ENCODE assay signal across 22 cellular contexts in genomic region chr2:63821396-63821795, GRCh38. TPM values are rescaled to one million over a fixed set of nuclear protein-coding genes. Genes with fewer than 3 reads are reported as not detected.
A peak's percentile ranks its signal among the peaks of the same experiment; 100 is the strongest.
DNase-seq lines count a peak whose midpoint lies in the region; ATAC-seq, FAIRE-seq and TF ChIP-seq lines count a peak whose summit lies in the region.
"Had no signal": no experiment of that assay in that cellular context is flagged by ENCODE, and none has a peak within 500 bp of the region (broad histone marks: within the 10 kb centered on the region; RNA-seq: fewer than 3 reads in every experiment).

No MANE protein-coding gene starts in this region.

- H3K36me3 ChIP-seq in keratinocyte (ENCODE audit: control insufficient read depth in 2 of 2, extremely low read depth in 1 of 2, insufficient read depth in 2 of 2, low read length in 2 of 2) (no peaks in the 10 kb centered on the region), smooth muscle cell (ENCODE audit: low read depth) (no peaks in the 10 kb centered on the region), mucosa of descending colon (ENCODE audit: low read depth) (no peaks in the 10 kb centered on the region)
- H3K36me3 ChIP-seq: BLaER1, SJCRH30 had no signal

- peaks cover 16% of the 10 kb centered on the region for H3F3A ChIP-seq in smooth muscle cell (ENCODE audit: low read depth)

- DNase-seq in D721Med (ENCODE audit: insufficient read length, low spot score) (no peak), T-helper 17 cell (no peak), keratinocyte (ENCODE audit: low read depth, low spot score) (no peak), smooth muscle cell (lab: John Stamatoyannopoulos, UW; ENCODE audit: unreplicated experiment) (no peak), mucosa of descending colon (no peak)
- DNase-seq in activated naive CD4-positive, alpha-beta T cell treated with anti-CD3 and anti-CD28 coated beads for 36 hours, result no peak
- DNase-seq: CD8-positive, alpha-beta T cell; DND-41; GF-D8; H9; Kasumi-1; NCI-H1105; NCI-H1694 treated with DMSO at 0.1 percent for 48 hours; NCI-H345; NCI-H526 treated with DMSO at 0.1 percent for 48 hours; NK-92 treated with Interleukin-12 subunit alpha and Interleukin-12 subunit beta, amount 100 ng/mL, for 24 hours; PC-3; SJCRH30 had no signal

- H2AFZ ChIP-seq in keratinocyte (ENCODE audit: control insufficient read depth, low read length), result no peak overlapping the region
- peak overlapping the region; percentile 13 for H2AFZ ChIP-seq in smooth muscle cell (ENCODE audit: low read depth)

- no peaks in the 10 kb centered on the region for H3K36me3 Mint-ChIP-seq in T-helper 17 cell (ENCODE audit: low read depth)
- H3K36me3 Mint-ChIP-seq in activated naive CD4-positive, alpha-beta T cell treated with anti-CD3 and anti-CD28 coated beads for 36 hours (ENCODE audit: low read depth), result no peaks in the 10 kb centered on the region
- H3K36me3 Mint-ChIP-seq: CD8-positive, alpha-beta T cell had no signal

- CTCF ChIA-PET in activated naive CD4-positive, alpha-beta T cell treated with anti-CD3 and anti-CD28 coated beads for 36 hours (lab: Charles Lee), result no interaction called here

- peak overlapping the region; percentile 1 for H3K4me3 Mint-ChIP-seq in T-helper 17 cell
- no peak overlapping the region for H3K4me3 Mint-ChIP-seq in activated naive CD4-positive, alpha-beta T cell treated with anti-CD3 and anti-CD28 coated beads for 36 hours
- H3K4me3 Mint-ChIP-seq: CD8-positive, alpha-beta T cell; H9; IgD-negative memory B cell had no signal

- no peaks in the 10 kb centered on the region for H3K9me1 ChIP-seq in keratinocyte (ENCODE audit: control insufficient read depth, extremely low read depth, insufficient read depth, low read length)

- intact Hi-C loops in mucosa of descending colon (cut with DNase I, micrococcal nuclease), result no loop called here
- intact Hi-C loops in activated naive CD4-positive, alpha-beta T cell treated with anti-CD3 and anti-CD28 coated beads for 36 hours (cut with micrococcal nuclease), result no loop called here

- no peaks in the 10 kb centered on the region for H3K79me2 ChIP-seq in keratinocyte (ENCODE audit: control insufficient read depth, insufficient read depth, low read length)
- H3K79me2 ChIP-seq in smooth muscle cell (ENCODE audit: low read depth), result no peaks in the 10 kb centered on the region

- WGBS in smooth muscle cell (ENCODE audit: low lambda C conversion rate), result 85% methylated on average over 3 of the region's 3 CpGs

- peaks cover 5% of the 10 kb centered on the region for H3K4me1 Mint-ChIP-seq in T-helper 17 cell
- H3K4me1 Mint-ChIP-seq in activated naive CD4-positive, alpha-beta T cell treated with anti-CD3 and anti-CD28 coated beads for 36 hours (ENCODE audit: low read depth), result no peaks in the 10 kb centered on the region

- FAIRE-seq in D721Med (lab: Jason Lieb, UNC), result peak; percentile 11
- peak; percentile 32 for FAIRE-seq in keratinocyte (lab: Jason Lieb, UNC)

- H3K27me3 ChIP-seq in keratinocyte (ENCODE audit: control insufficient read depth, extremely low read depth, insufficient read depth, low read length) (no peaks in the 10 kb centered on the region), smooth muscle cell (ENCODE audit: low read depth) (no peaks in the 10 kb centered on the region)
- H3K27me3 ChIP-seq: BLaER1, SJCRH30 had no signal

- no peaks in the 10 kb centered on the region for H3K9me3 Mint-ChIP-seq in activated naive CD4-positive, alpha-beta T cell treated with anti-CD3 and anti-CD28 coated beads for 36 hours
- H3K9me3 Mint-ChIP-seq: CD8-positive, alpha-beta T cell; H9; IgD-negative memory B cell had no signal

- dilution Hi-C loops in keratinocyte (cut with MboI; ENCODE audit: extremely low pct_ligation_motif_present, low sequenced_read_pairs), result no loop called here

- H3K4me3 ChIP-seq in keratinocyte (ENCODE audit: control insufficient read depth in 2 of 3, extremely low read depth in 1 of 3, insufficient read depth in 2 of 3, low read depth in 1 of 3, low read length in 3 of 3) (no peak overlapping the region), smooth muscle cell (no peak overlapping the region), mucosa of descending colon (no peak overlapping the region)
- H3K4me3 ChIP-seq: BLaER1, SJCRH30 had no signal

- H3K27me3 Mint-ChIP-seq in T-helper 17 cell, result peaks cover 16% of the 10 kb centered on the region
- H3K27me3 Mint-ChIP-seq in activated naive CD4-positive, alpha-beta T cell treated with anti-CD3 and anti-CD28 coated beads for 36 hours (ENCODE audit: low read depth), result no peaks in the 10 kb centered on the region

- H3K9ac ChIP-seq in keratinocyte (ENCODE audit: control insufficient read depth, extremely low read depth, insufficient read depth, low read length) (no peak overlapping the region), smooth muscle cell (ENCODE audit: low read depth) (no peak overlapping the region)
- H3K9ac ChIP-seq: BLaER1 had no signal

- no peak overlapping the region for H3K27ac ChIP-seq in keratinocyte (ENCODE audit: control insufficient read depth, insufficient read depth, low read length)
- H3K27ac ChIP-seq in smooth muscle cell (ENCODE audit: low read depth), result no peak overlapping the region
- H3K27ac ChIP-seq: BLaER1, SJCRH30 had no signal

- H3K4me2 ChIP-seq in keratinocyte (ENCODE audit: control insufficient read depth, extremely low read depth, insufficient read depth, low read depth, low read length) (no peak overlapping the region), smooth muscle cell (no peak overlapping the region)
- H3K4me2 ChIP-seq: BLaER1 had no signal

- no peak overlapping the region for H3K27ac Mint-ChIP-seq in T-helper 17 cell
- H3K27ac Mint-ChIP-seq in activated naive CD4-positive, alpha-beta T cell treated with anti-CD3 and anti-CD28 coated beads for 36 hours, result no peak overlapping the region
- H3K27ac Mint-ChIP-seq: CD8-positive, alpha-beta T cell; IgD-negative memory B cell had no signal

- H4K20me1 ChIP-seq in keratinocyte (ENCODE audit: control insufficient read depth, extremely low read depth, insufficient read depth, low read length), result no peaks in the 10 kb centered on the region
- H4K20me1 ChIP-seq in smooth muscle cell (ENCODE audit: low read depth), result no peaks in the 10 kb centered on the region
- H4K20me1 ChIP-seq: BLaER1 had no signal

- ATAC-seq in T-helper 17 cell (no peak), mucosa of descending colon (no peak), GM19324 (IDR thresholded peaks at IDR 0.05; ENCODE audit: low FRiP score, unreplicated experiment) (no peak), HG03342 (IDR thresholded peaks at IDR 0.05; ENCODE audit: unreplicated experiment) (no peak)
- ATAC-seq: CD8-positive, alpha-beta T cell; PC-3 had no signal

- no peak for TF ChIP-seq CTCF in D721Med (IDR thresholded peaks at IDR 0.05; ENCODE audit: insufficient read depth, missing control alignments)
- TF ChIP-seq CTCF in keratinocyte (optimal IDR thresholded peaks at IDR 0.05 in 1 of 3, IDR thresholded peaks at IDR 0.05 in 1 of 3, conservative IDR thresholded peaks at IDR 0.05 in 1 of 3; ENCODE audit: extremely low read depth in 1 of 3, insufficient read depth in 2 of 3, low read length in 3 of 3), result no peak
- TF ChIP-seq CTCF in smooth muscle cell (IDR thresholded peaks at IDR 0.05; ENCODE audit: borderline replicate concordance, insufficient read depth, poor library complexity, severe bottlenecking), result no peak
- no peak for TF ChIP-seq CTCF in mucosa of descending colon (IDR thresholded peaks at IDR 0.05)

- H3K4me1 ChIP-seq in keratinocyte (ENCODE audit: control insufficient read depth, extremely low read depth, insufficient read depth, low read length) (no peaks in the 10 kb centered on the region), smooth muscle cell (ENCODE audit: low read depth) (peaks cover 11% of the 10 kb centered on the region), mucosa of descending colon (ENCODE audit: low read depth) (no peaks in the 10 kb centered on the region)
- H3K4me1 ChIP-seq: BLaER1 had no signal

- H3K9me3 ChIP-seq in T-helper 17 cell (ENCODE audit: control insufficient read depth, low read length, poor library complexity, severe bottlenecking) (no peaks in the 10 kb centered on the region), keratinocyte (ENCODE audit: control insufficient read depth, low read depth, low read length) (no peaks in the 10 kb centered on the region), smooth muscle cell (replicated peaks; ENCODE audit: low read depth) (no peaks in the 10 kb centered on the region), mucosa of descending colon (no peaks in the 10 kb centered on the region)
- H3K9me3 ChIP-seq: BLaER1, SJCRH30 had no signal

RNA-seq across cellular contexts. Expression of gene UGP2, which starts 20.3 kb away (rescaled TPM):
- total RNA-seq in T-helper 17 cell (10 to 100 TPM; 68.7 to 82.7 TPM), smooth muscle cell (211 and 238 TPM in 2 replicates), mucosa of descending colon (100 to 1,000 TPM; 408 to 683 (median 538) TPM)
- polyA plus RNA-seq in keratinocyte (168 to 260 TPM (median 219 TPM) in 3 replicates), smooth muscle cell (156 and 171 TPM in 2 replicates)
- 138 TPM for polyA plus RNA-seq in keratinocyte (2011; ENCODE audit: low read depth)
- polyA plus RNA-seq in keratinocyte (2011; cell fraction: cytosol; rRNA removed), result 203 and 359 TPM in 2 replicates
- polyA plus RNA-seq in keratinocyte (2011; cell fraction: nucleus; rRNA removed), result 230 and 294 TPM in 2 replicates
- polyA plus RNA-seq in keratinocyte (2012; ENCODE audit: low replicate concordance), result 186 and 192 TPM in 2 replicates
- polyA minus RNA-seq in keratinocyte, result 8.8 to 123 TPM (median 69.9 TPM) in 3 replicates
- polyA minus RNA-seq in keratinocyte (2011; cell fraction: cytosol; rRNA and poly(A)+ RNA removed), result 138 TPM
- 92.7 and 216 TPM in 2 replicates for polyA minus RNA-seq in keratinocyte (2011; cell fraction: nucleus; rRNA and poly(A)+ RNA removed)
- total RNA-seq in activated naive CD4-positive, alpha-beta T cell treated with anti-CD3 and anti-CD28 coated beads for 36 hours, result 10 to 100 TPM; 82.2 to 93.1 TPM
